1 cellular context compared by ENCODE assay signal in the genomic region with DNA sequence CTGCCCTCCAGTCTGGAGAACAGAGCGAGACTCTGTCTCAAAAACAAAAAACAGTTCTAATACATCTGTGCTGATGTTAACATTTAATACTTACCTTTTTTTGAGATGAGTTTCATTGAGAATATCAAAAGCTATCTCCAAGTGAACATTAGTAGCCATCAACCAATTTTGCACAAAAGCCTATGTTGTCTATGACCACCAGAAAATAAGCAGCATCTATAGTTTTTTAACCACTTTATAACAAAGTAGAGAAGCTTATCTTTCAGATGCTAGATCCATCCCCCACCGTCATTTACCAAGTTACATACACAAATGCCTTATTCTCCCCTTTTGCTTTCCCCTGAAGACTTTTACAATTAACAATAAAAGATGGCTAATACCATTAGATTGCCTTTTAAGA.
TF ChIP-seq lines count a peak whose summit lies in the region.

No MANE protein-coding gene starts in this region.

TF ChIP-seq in K562, 482 proteins besides CTCF, POLR2A, EP300 and RAD21:
- TF ChIP-seq SUPT5H (IDR thresholded peaks at IDR 0.05) (0 out of 2 replicates have a peak, but pooled peaks have one; percentile 17), HDAC8 (tag; IDR thresholded peaks at IDR 0.05) (no peak)
